1 cellular context compared by ENCODE assay signal in the genomic region with DNA sequence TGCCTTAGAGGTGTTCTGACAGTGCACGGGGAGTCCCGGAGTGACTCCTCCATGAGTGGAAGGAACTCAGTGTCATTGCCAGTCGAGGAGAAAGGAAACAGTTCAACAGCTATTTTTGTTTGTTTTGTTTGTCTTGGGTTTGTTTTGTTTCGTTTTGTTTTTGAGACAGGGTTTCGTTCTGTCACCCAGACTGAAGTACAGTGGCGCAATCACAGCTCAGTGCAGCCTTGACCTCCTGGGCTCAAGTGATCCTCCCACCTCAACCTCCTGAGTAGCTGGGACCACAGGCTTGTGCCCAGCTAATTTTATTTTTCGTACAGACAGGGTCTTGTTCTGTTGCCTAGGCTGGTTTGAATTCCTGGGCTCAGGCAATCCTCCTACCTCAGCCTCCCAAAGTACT.
A peak's percentile ranks its signal among the peaks of the same experiment; 100 is the strongest.
TF ChIP-seq lines count a peak whose summit lies in the region.

No MANE protein-coding gene starts in this region.

TF ChIP-seq in HepG2, 621 proteins besides CTCF, POLR2A, EP300 and RAD21:
- TF ChIP-seq ZNF737 (CRISPR knock-in tag; IDR thresholded peaks at IDR 0.05; ENCODE audit: borderline replicate concordance): no peak
- TF ChIP-seq SAFB2 (CRISPR knock-in tag; IDR thresholded peaks at IDR 0.05; ENCODE audit: borderline replicate concordance, low read depth): no peak
- TF ChIP-seq, protein P1, sequence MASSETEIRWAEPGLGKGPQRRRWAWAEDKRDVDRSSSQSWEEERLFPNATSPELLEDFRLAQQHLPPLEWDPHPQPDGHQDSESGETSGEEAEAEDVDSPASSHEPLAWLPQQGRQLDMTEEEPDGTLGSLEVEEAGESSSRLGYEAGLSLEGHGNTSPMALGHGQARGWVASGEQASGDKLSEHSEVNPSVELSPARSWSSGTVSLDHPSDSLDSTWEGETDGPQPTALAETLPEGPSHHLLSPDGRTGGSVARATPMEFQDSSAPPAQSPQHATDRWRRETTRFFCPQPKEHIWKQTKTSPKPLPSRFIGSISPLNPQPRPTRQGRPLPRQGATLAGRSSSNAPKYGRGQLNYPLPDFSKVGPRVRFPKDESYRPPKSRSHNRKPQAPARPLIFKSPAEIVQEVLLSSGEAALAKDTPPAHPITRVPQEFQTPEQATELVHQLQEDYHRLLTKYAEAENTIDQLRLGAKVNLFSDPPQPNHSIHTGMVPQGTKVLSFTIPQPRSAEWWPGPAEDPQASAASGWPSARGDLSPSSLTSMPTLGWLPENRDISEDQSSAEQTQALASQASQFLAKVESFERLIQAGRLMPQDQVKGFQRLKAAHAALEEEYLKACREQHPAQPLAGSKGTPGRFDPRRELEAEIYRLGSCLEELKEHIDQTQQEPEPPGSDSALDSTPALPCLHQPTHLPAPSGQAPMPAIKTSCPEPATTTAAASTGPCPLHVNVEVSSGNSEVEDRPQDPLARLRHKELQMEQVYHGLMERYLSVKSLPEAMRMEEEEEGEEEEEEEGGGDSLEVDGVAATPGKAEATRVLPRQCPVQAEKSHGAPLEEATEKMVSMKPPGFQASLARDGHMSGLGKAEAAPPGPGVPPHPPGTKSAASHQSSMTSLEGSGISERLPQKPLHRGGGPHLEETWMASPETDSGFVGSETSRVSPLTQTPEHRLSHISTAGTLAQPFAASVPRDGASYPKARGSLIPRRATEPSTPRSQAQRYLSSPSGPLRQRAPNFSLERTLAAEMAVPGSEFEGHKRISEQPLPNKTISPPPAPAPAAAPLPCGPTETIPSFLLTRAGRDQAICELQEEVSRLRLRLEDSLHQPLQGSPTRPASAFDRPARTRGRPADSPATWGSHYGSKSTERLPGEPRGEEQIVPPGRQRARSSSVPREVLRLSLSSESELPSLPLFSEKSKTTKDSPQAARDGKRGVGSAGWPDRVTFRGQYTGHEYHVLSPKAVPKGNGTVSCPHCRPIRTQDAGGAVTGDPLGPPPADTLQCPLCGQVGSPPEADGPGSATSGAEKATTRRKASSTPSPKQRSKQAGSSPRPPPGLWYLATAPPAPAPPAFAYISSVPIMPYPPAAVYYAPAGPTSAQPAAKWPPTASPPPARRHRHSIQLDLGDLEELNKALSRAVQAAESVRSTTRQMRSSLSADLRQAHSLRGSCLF (CRISPR knock-in tag; IDR thresholded peaks at IDR 0.05; ENCODE audit: borderline replicate concordance): no peak
- TF ChIP-seq, protein P2, sequence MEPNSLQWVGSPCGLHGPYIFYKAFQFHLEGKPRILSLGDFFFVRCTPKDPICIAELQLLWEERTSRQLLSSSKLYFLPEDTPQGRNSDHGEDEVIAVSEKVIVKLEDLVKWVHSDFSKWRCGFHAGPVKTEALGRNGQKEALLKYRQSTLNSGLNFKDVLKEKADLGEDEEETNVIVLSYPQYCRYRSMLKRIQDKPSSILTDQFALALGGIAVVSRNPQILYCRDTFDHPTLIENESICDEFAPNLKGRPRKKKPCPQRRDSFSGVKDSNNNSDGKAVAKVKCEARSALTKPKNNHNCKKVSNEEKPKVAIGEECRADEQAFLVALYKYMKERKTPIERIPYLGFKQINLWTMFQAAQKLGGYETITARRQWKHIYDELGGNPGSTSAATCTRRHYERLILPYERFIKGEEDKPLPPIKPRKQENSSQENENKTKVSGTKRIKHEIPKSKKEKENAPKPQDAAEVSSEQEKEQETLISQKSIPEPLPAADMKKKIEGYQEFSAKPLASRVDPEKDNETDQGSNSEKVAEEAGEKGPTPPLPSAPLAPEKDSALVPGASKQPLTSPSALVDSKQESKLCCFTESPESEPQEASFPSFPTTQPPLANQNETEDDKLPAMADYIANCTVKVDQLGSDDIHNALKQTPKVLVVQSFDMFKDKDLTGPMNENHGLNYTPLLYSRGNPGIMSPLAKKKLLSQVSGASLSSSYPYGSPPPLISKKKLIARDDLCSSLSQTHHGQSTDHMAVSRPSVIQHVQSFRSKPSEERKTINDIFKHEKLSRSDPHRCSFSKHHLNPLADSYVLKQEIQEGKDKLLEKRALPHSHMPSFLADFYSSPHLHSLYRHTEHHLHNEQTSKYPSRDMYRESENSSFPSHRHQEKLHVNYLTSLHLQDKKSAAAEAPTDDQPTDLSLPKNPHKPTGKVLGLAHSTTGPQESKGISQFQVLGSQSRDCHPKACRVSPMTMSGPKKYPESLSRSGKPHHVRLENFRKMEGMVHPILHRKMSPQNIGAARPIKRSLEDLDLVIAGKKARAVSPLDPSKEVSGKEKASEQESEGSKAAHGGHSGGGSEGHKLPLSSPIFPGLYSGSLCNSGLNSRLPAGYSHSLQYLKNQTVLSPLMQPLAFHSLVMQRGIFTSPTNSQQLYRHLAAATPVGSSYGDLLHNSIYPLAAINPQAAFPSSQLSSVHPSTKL (CRISPR knock-in tag; IDR thresholded peaks at IDR 0.05): peak; percentile 51; the same call in 1 of the 2 replicates
- TF ChIP-seq CEBPB (IDR thresholded peaks at IDR 0.05; ENCODE audit: borderline replicate concordance, low read depth, low read length): peak; percentile 78
- TF ChIP-seq POLR2G (IDR thresholded peaks at IDR 0.05; ENCODE audit: low read depth, low read length): no peak
- TF ChIP-seq ZFP90 (CRISPR knock-in tag; IDR thresholded peaks at IDR 0.05; ENCODE audit: borderline replicate concordance): no peak
- peak; percentile 69 for TF ChIP-seq NR2F6 (IDR thresholded peaks at IDR 0.05)
- TF ChIP-seq NR2F6 (CRISPR knock-in tag; IDR thresholded peaks at IDR 0.05): peak; percentile 78
- no peak for TF ChIP-seq ZNF782 (CRISPR knock-in tag; IDR thresholded peaks at IDR 0.05; ENCODE audit: borderline replicate concordance)
- TF ChIP-seq ZNF383 (CRISPR knock-in tag; IDR thresholded peaks at IDR 0.05; ENCODE audit: borderline replicate concordance): no peak
- TF ChIP-seq ZNF225 (CRISPR knock-in tag; IDR thresholded peaks at IDR 0.05): no peak
- no peak for TF ChIP-seq ZNF556 (CRISPR knock-in tag; IDR thresholded peaks at IDR 0.05; ENCODE audit: borderline replicate concordance)
- 0 out of 2 replicates have a peak, but pooled peaks have one; percentile 22 for TF ChIP-seq NR2C2 (CRISPR knock-in tag; IDR thresholded peaks at IDR 0.05; ENCODE audit: borderline replicate concordance)
- TF ChIP-seq, protein P3, sequence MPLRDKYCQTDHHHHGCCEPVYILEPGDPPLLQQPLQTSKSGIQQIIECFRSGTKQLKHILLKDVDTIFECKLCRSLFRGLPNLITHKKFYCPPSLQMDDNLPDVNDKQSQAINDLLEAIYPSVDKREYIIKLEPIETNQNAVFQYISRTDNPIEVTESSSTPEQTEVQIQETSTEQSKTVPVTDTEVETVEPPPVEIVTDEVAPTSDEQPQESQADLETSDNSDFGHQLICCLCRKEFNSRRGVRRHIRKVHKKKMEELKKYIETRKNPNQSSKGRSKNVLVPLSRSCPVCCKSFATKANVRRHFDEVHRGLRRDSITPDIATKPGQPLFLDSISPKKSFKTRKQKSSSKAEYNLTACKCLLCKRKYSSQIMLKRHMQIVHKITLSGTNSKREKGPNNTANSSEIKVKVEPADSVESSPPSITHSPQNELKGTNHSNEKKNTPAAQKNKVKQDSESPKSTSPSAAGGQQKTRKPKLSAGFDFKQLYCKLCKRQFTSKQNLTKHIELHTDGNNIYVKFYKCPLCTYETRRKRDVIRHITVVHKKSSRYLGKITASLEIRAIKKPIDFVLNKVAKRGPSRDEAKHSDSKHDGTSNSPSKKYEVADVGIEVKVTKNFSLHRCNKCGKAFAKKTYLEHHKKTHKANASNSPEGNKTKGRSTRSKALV (CRISPR knock-in tag; IDR thresholded peaks at IDR 0.05): no peak
- no peak for TF ChIP-seq HMG20A (CRISPR knock-in tag; IDR thresholded peaks at IDR 0.05; ENCODE audit: borderline replicate concordance)
- TF ChIP-seq, protein P4, sequence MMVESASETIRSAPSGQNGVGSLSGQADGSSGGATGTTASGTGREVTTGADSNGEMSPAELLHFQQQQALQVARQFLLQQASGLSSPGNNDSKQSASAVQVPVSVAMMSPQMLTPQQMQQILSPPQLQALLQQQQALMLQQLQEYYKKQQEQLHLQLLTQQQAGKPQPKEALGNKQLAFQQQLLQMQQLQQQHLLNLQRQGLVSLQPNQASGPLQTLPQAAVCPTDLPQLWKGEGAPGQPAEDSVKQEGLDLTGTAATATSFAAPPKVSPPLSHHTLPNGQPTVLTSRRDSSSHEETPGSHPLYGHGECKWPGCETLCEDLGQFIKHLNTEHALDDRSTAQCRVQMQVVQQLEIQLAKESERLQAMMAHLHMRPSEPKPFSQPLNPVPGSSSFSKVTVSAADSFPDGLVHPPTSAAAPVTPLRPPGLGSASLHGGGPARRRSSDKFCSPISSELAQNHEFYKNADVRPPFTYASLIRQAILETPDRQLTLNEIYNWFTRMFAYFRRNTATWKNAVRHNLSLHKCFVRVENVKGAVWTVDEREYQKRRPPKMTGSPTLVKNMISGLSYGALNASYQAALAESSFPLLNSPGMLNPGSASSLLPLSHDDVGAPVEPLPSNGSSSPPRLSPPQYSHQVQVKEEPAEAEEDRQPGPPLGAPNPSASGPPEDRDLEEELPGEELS (CRISPR knock-in tag; IDR thresholded peaks at IDR 0.05): 0 out of 2 replicates have a peak, but pooled peaks have one; percentile 23
- peak; percentile 19; the same call in 1 of the 2 replicates for TF ChIP-seq RARA (CRISPR knock-in tag; IDR thresholded peaks at IDR 0.05)
- TF ChIP-seq, protein P5, sequence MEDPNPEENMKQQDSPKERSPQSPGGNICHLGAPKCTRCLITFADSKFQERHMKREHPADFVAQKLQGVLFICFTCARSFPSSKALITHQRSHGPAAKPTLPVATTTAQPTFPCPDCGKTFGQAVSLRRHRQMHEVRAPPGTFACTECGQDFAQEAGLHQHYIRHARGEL (CRISPR knock-in tag; IDR thresholded peaks at IDR 0.05): no peak
- no peak for TF ChIP-seq FOXP1 (IDR thresholded peaks at IDR 0.05)
- TF ChIP-seq FOXP1 (CRISPR knock-in tag; IDR thresholded peaks at IDR 0.05): peak; percentile 43; the same call in 1 of the 2 replicates
- 0 out of 2 replicates have a peak, but pooled peaks have one; percentile 15 for TF ChIP-seq SAP130 (CRISPR knock-in tag; IDR thresholded peaks at IDR 0.05; ENCODE audit: low read depth)
- no peak for TF ChIP-seq SOX6 (IDR thresholded peaks at IDR 0.05)
- peak; percentile 70 for TF ChIP-seq SOX6 (CRISPR knock-in tag; IDR thresholded peaks at IDR 0.05)
- TF ChIP-seq TMF1 (CRISPR knock-in tag; IDR thresholded peaks at IDR 0.05; ENCODE audit: low read depth): no peak
- no peak for TF ChIP-seq CHCHD3 (CRISPR knock-in tag; IDR thresholded peaks at IDR 0.05)
- TF ChIP-seq GATAD2A (CRISPR knock-in tag; IDR thresholded peaks at IDR 0.05): peak; percentile 25; the same call in 1 of the 2 replicates
- TF ChIP-seq IKZF1 (IDR thresholded peaks at IDR 0.05): no peak
- peak; percentile 67 for TF ChIP-seq CEBPG (CRISPR knock-in tag; IDR thresholded peaks at IDR 0.05)
- TF ChIP-seq, protein P6, sequence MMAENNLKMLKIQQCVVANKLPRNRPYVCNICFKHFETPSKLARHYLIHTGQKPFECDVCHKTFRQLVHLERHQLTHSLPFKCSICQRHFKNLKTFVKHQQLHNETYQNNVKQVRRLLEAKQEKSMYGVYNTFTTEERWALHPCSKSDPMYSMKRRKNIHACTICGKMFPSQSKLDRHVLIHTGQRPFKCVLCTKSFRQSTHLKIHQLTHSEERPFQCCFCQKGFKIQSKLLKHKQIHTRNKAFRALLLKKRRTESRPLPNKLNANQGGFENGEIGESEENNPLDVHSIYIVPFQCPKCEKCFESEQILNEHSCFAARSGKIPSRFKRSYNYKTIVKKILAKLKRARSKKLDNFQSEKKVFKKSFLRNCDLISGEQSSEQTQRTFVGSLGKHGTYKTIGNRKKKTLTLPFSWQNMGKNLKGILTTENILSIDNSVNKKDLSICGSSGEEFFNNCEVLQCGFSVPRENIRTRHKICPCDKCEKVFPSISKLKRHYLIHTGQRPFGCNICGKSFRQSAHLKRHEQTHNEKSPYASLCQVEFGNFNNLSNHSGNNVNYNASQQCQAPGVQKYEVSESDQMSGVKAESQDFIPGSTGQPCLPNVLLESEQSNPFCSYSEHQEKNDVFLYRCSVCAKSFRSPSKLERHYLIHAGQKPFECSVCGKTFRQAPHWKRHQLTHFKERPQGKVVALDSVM (CRISPR knock-in tag; IDR thresholded peaks at IDR 0.05): peak; percentile 81
- TF ChIP-seq, protein P7, sequence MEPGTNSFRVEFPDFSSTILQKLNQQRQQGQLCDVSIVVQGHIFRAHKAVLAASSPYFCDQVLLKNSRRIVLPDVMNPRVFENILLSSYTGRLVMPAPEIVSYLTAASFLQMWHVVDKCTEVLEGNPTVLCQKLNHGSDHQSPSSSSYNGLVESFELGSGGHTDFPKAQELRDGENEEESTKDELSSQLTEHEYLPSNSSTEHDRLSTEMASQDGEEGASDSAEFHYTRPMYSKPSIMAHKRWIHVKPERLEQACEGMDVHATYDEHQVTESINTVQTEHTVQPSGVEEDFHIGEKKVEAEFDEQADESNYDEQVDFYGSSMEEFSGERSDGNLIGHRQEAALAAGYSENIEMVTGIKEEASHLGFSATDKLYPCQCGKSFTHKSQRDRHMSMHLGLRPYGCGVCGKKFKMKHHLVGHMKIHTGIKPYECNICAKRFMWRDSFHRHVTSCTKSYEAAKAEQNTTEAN (CRISPR knock-in tag; conservative IDR thresholded peaks at IDR 0.05): no peak
- TF ChIP-seq RNF2 (conservative IDR thresholded peaks at IDR 0.05; ENCODE audit: low read depth): no peak
- TF ChIP-seq NR2F1 (CRISPR knock-in tag; IDR thresholded peaks at IDR 0.05): peak in 1 of 2 experiments; percentile 33; a peak in 2 of 4 replicates
- TF ChIP-seq SP5 (CRISPR knock-in tag; IDR thresholded peaks at IDR 0.05; ENCODE audit: borderline replicate concordance, low read depth): 0 out of 2 replicates have a peak, but pooled peaks have one; percentile 40
